In genomic region chr14:64970776-64971451, GRCh38 we compare ENCODE assay signal across 9 cellular contexts. TPM values are rescaled to one million over a fixed set of nuclear protein-coding genes. Genes with fewer than 3 reads are reported as not detected.
DNase-seq lines count a peak whose midpoint lies in the region; ATAC-seq and TF ChIP-seq lines count a peak whose summit lies in the region.
"Had no signal": no experiment of that assay in that cellular context is flagged by ENCODE, and none has a peak within 500 bp of the region (broad histone marks: within the 10 kb centered on the region; RNA-seq: fewer than 3 reads in every experiment).

No MANE protein-coding gene starts in this region.

- no peaks in the 10 kb centered on the region for H3K27me3 ChIP-seq in CD4-positive, CD25-positive, alpha-beta regulatory T cell (ENCODE audit: control insufficient read depth, insufficient read depth, low read length)
- H3K27me3 ChIP-seq in KMS-11 (ENCODE audit: insufficient read depth, low read depth) (no peaks in the 10 kb centered on the region), duodenal mucosa (ENCODE audit: control insufficient read depth in 1 of 2, insufficient read depth in 2 of 2, low read length in 2 of 2) (no peaks in the 10 kb centered on the region), adrenal gland (no peaks in the 10 kb centered on the region)

- H3K27me3 Mint-ChIP-seq in CD4-positive, CD25-positive, alpha-beta regulatory T cell = no peaks in the 10 kb centered on the region
- peaks cover 34% of the 10 kb centered on the region for H3K27me3 Mint-ChIP-seq in nephron progenitor cell (ENCODE audit: low read depth, poor library complexity)

- H3K4me1 Mint-ChIP-seq in CD4-positive, CD25-positive, alpha-beta regulatory T cell = peaks cover 5 to 52% (median 9%) of the 10 kb centered on the region in 4 donors
- peaks cover 23% of the 10 kb centered on the region for H3K4me1 Mint-ChIP-seq in nephron progenitor cell

- no peak overlapping the region for H3K27ac ChIP-seq in CD4-positive, CD25-positive, alpha-beta regulatory T cell (ENCODE audit: insufficient read depth, low read length, poor library complexity, severe bottlenecking)
- H3K27ac ChIP-seq in KMS-11 = peak overlapping the region; percentile 79; the same call in 1 of the 2 replicates
- no peak overlapping the region for H3K27ac ChIP-seq in duodenal mucosa (ENCODE audit: low read depth, low read length)
- no peak overlapping the region for H3K27ac ChIP-seq in adrenal gland

- H3K9me3 ChIP-seq in CD4-positive, CD25-positive, alpha-beta regulatory T cell (ENCODE audit: control insufficient read depth in 2 of 2, low read length in 2 of 2) = no peaks in the 10 kb centered on the region
- H3K9me3 ChIP-seq in duodenal mucosa (ENCODE audit: control insufficient read depth in 1 of 2, low read length in 2 of 2) (no peaks in the 10 kb centered on the region), adrenal gland (replicated peaks in 1 of 3) (no peaks in the 10 kb centered on the region)

- H3K9me3 Mint-ChIP-seq in CD4-positive, CD25-positive, alpha-beta regulatory T cell = no peaks in the 10 kb centered on the region
- H3K9me3 Mint-ChIP-seq in nephron progenitor cell = no peaks in the 10 kb centered on the region

- H3K9ac ChIP-seq in KMS-11 (peak overlapping the region; percentile 64; the same call in 1 of the 2 replicates), duodenal mucosa (ENCODE audit: low read depth in 1 of 2, low read length in 2 of 2) (peak overlapping the region in 1 of 2 donors; percentile 60)

- no peaks in the 10 kb centered on the region for H3K36me3 ChIP-seq in CD4-positive, CD25-positive, alpha-beta regulatory T cell (ENCODE audit: control insufficient read depth, insufficient read depth, low read length)
- H3K36me3 ChIP-seq in KMS-11 (ENCODE audit: insufficient read depth) (no peaks in the 10 kb centered on the region), duodenal mucosa (ENCODE audit: control insufficient read depth in 1 of 2, insufficient read depth in 2 of 2, low read length in 2 of 2) (no peaks in the 10 kb centered on the region), adrenal gland (replicated peaks in 1 of 2) (no peaks in the 10 kb centered on the region)

- DNase-seq in CD4-positive, CD25-positive, alpha-beta regulatory T cell = no peak
- DNase-seq in nephron progenitor cell (no peak), adrenal gland (no peak), NCI-H510A treated with DMSO at 0.1 percent for 48 hours (lab: John Stamatoyannopoulos, UW) (no peak)

- H4K20me1 ChIP-seq in KMS-11 (ENCODE audit: insufficient read depth) = no peaks in the 10 kb centered on the region

- no peak overlapping the region for H3K4me3 ChIP-seq in CD4-positive, CD25-positive, alpha-beta regulatory T cell (ENCODE audit: low read depth, low read length)
- H3K4me3 ChIP-seq in KMS-11 (IDR thresholded peaks at IDR 0.05; ENCODE audit: insufficient read depth, low read depth, low read length) (no peak overlapping the region), duodenal mucosa (ENCODE audit: low read depth in 1 of 2, low read length in 2 of 2) (peak overlapping the region; percentile 74 to 76), adrenal gland (peak overlapping the region in 2 of 4 donors; percentile 41 to 95)

- intact Hi-C loops in adrenal gland (cut with DNase I) = loop anchor here in 1 of 2 donors (10.0 kb wide), 1 partner anchor 146 kb away; no protein-coding TSS in a partner anchor

- peaks cover 18% of the 10 kb centered on the region for H3K4me1 ChIP-seq in CD4-positive, CD25-positive, alpha-beta regulatory T cell (ENCODE audit: control insufficient read depth, insufficient read depth, low read length, poor library complexity, severe bottlenecking)
- peaks cover 55% of the 10 kb centered on the region for H3K4me1 ChIP-seq in KMS-11 (ENCODE audit: low read depth, poor library complexity, severe bottlenecking)
- H3K4me1 ChIP-seq in duodenal mucosa (ENCODE audit: control insufficient read depth in 1 of 2, insufficient read depth in 2 of 2, low read length in 2 of 2) = peaks cover 20 to 32% of the 10 kb centered on the region in 2 donors
- H3K4me1 ChIP-seq in adrenal gland (replicated peaks in 1 of 2) = peaks cover 5 to 8% of the 10 kb centered on the region in 2 donors

- TF ChIP-seq POLR2A in adrenal gland (IDR thresholded peaks at IDR 0.05) = no peak

- H3K4me2 ChIP-seq in KMS-11 = peak overlapping the region; percentile 81

- ATAC-seq in CD4-positive, CD25-positive, alpha-beta regulatory T cell (ENCODE audit: low read depth in 2 of 2) = no peak
- ATAC-seq in GM18511 (IDR thresholded peaks at IDR 0.05; ENCODE audit: unreplicated experiment) = no peak
- no peak for ATAC-seq in GM21786 (IDR thresholded peaks at IDR 0.05; ENCODE audit: unreplicated experiment)

- peaks cover 10% of the 10 kb centered on the region for H3K36me3 Mint-ChIP-seq in CD4-positive, CD25-positive, alpha-beta regulatory T cell
- H3K36me3 Mint-ChIP-seq in nephron progenitor cell (ENCODE audit: low read depth) = peaks cover 5% of the 10 kb centered on the region

- H3K4me3 Mint-ChIP-seq in CD4-positive, CD25-positive, alpha-beta regulatory T cell = peak overlapping the region; percentile 23 to 88 (median 84)
- H3K4me3 Mint-ChIP-seq in nephron progenitor cell = peak overlapping the region; percentile 81

- peak overlapping the region; percentile 54 to 94 (median 89) for H3K27ac Mint-ChIP-seq in CD4-positive, CD25-positive, alpha-beta regulatory T cell
- H3K27ac Mint-ChIP-seq in nephron progenitor cell = no peak overlapping the region

- WGBS in adrenal gland, 4 donors = 83 to 89% (median 86%) methylated on average over 5 to 6 of the region's 6 CpGs

- H3K79me2 ChIP-seq in KMS-11 (ENCODE audit: insufficient read depth, low read depth) = peaks cover 31% of the 10 kb centered on the region; the same call in 1 of the 2 replicates

- no peak overlapping the region for H2AFZ ChIP-seq in KMS-11 (ENCODE audit: low read depth)

- TF ChIP-seq CTCF in KMS-11 (conservative IDR thresholded peaks at IDR 0.05; ENCODE audit: low read depth, low read length) (no peak), nephron progenitor cell (IDR thresholded peaks at IDR 0.05) (no peak), adrenal gland (IDR thresholded peaks at IDR 0.05) (no peak)

RNA-seq across cellular contexts. Expression of gene RAB15, which starts 1.2 kb away (rescaled TPM):
- 6.5 TPM for total RNA-seq in CD4-positive, CD25-positive, alpha-beta regulatory T cell
- polyA plus RNA-seq in CD4-positive, CD25-positive, alpha-beta regulatory T cell = 1 to 10 TPM; 3.0 to 4.7 (median 3.2) TPM
- 1 to 10 TPM in 7 of 8 donors, under 1 TPM in 1; 0.95 to 8.9 (median 3.2) TPM for total RNA-seq in adrenal gland
- polyA plus RNA-seq in adrenal gland = 1 to 10 TPM; 3.6 to 8.6 (median 5.8) TPM

RNA-seq across cellular contexts. Expression of gene FNTB, which starts 15.8 kb away (rescaled TPM):
- total RNA-seq in CD4-positive, CD25-positive, alpha-beta regulatory T cell = 15.5 TPM
- 1 to 10 TPM; 6.3 to 9.8 (median 7.7) TPM for polyA plus RNA-seq in CD4-positive, CD25-positive, alpha-beta regulatory T cell
- 10 to 100 TPM; 12.2 to 27.2 (median 25.0) TPM for total RNA-seq in adrenal gland
- 10 to 100 TPM; 18.0 to 20.2 (median 18.7) TPM for polyA plus RNA-seq in adrenal gland

RNA-seq across cellular contexts. Expression of gene GPX2, which starts 28.4 kb away (rescaled TPM):
- total RNA-seq in CD4-positive, CD25-positive, alpha-beta regulatory T cell = not detected
- under 1 TPM in 2 of 4 donors, not detected in 2; 0.54 to 0.94 TPM for polyA plus RNA-seq in CD4-positive, CD25-positive, alpha-beta regulatory T cell
- total RNA-seq in adrenal gland = under 1 TPM in 2 of 8 donors, not detected in 6; 0.31 to 0.36 TPM
- 1 to 10 TPM in 1 of 3 donors, under 1 TPM in 1, not detected in 1; 0.73 to 1.4 TPM for polyA plus RNA-seq in adrenal gland
- total RNA-seq: T-helper 2 cell treated with Interferon-gamma antibody and Interleukin-4, amounts not matched to agents 100 ng/mL and 5 ng/mL, for 36 hours had no signal

RNA-seq across cellular contexts. Expression of gene CHURC1, which starts 56.7 kb away (rescaled TPM):
- 95.3 TPM for total RNA-seq in CD4-positive, CD25-positive, alpha-beta regulatory T cell
- polyA plus RNA-seq in CD4-positive, CD25-positive, alpha-beta regulatory T cell = 100 to 1,000 TPM; 171 to 228 (median 188) TPM
- 100 to 1,000 TPM in 1 of 8 donors, 10 to 100 TPM in 7; 54.4 to 101 (median 74.2) TPM for total RNA-seq in adrenal gland
- 10 to 100 TPM; 36.7 to 97.0 (median 46.4) TPM for polyA plus RNA-seq in adrenal gland

Comparison
In these comparisons a context has a peak if more than half of its experiments do, and no peak if none do; other contexts are left out.
1. H3K4me3 ChIP-seq: peak in duodenal mucosa (2 of 2); none in CD4-positive, CD25-positive, alpha-beta regulatory T cell (single experiment) and KMS-11 (single experiment).